ENCODE assay signal across 1 cellular context in genomic region chr7:1101580-1102431, GRCh38.
A peak's percentile ranks its signal among the peaks of the same experiment; 100 is the strongest.
TF ChIP-seq lines count a peak whose summit lies in the region.

No MANE protein-coding gene starts in this region.

TF ChIP-seq in HepG2, 621 proteins besides CTCF, POLR2A, EP300 and RAD21 (continued from another document and continues in another):
- 0 out of 2 replicates have a peak, but pooled peaks have one; percentile 74 for TF ChIP-seq ZSCAN9 (CRISPR knock-in tag; IDR thresholded peaks at IDR 0.05; ENCODE audit: borderline replicate concordance)
- no peak for TF ChIP-seq CHCHD3 (CRISPR knock-in tag; IDR thresholded peaks at IDR 0.05)
- no peak for TF ChIP-seq ZNF484 (CRISPR knock-in tag; IDR thresholded peaks at IDR 0.05; ENCODE audit: borderline replicate concordance, low read depth)
- TF ChIP-seq NR2F6 (IDR thresholded peaks at IDR 0.05), result no peak
- no peak for TF ChIP-seq NR2F6 (CRISPR knock-in tag; IDR thresholded peaks at IDR 0.05)
- no peak for TF ChIP-seq DZIP1 (CRISPR knock-in tag; IDR thresholded peaks at IDR 0.05)
- TF ChIP-seq ZBTB2 (CRISPR knock-in tag; IDR thresholded peaks at IDR 0.05; ENCODE audit: low read depth), result no peak
- TF ChIP-seq ZNF7 (CRISPR knock-in tag; IDR thresholded peaks at IDR 0.05), result no peak
- TF ChIP-seq MAFK (conservative IDR thresholded peaks at IDR 0.05 in 1 of 2, IDR thresholded peaks at IDR 0.05 in 1 of 2; ENCODE audit: low read length in 2 of 2), result no peak
- TF ChIP-seq, protein P1, sequence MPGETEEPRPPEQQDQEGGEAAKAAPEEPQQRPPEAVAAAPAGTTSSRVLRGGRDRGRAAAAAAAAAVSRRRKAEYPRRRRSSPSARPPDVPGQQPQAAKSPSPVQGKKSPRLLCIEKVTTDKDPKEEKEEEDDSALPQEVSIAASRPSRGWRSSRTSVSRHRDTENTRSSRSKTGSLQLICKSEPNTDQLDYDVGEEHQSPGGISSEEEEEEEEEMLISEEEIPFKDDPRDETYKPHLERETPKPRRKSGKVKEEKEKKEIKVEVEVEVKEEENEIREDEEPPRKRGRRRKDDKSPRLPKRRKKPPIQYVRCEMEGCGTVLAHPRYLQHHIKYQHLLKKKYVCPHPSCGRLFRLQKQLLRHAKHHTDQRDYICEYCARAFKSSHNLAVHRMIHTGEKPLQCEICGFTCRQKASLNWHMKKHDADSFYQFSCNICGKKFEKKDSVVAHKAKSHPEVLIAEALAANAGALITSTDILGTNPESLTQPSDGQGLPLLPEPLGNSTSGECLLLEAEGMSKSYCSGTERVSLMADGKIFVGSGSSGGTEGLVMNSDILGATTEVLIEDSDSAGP (CRISPR knock-in tag; IDR thresholded peaks at IDR 0.05; ENCODE audit: borderline replicate concordance), result no peak
- no peak for TF ChIP-seq NFYB (CRISPR knock-in tag; IDR thresholded peaks at IDR 0.05)
- no peak for TF ChIP-seq ZNF496 (CRISPR knock-in tag; IDR thresholded peaks at IDR 0.05; ENCODE audit: insufficient replicate concordance)
- TF ChIP-seq YEATS4 (CRISPR knock-in tag; IDR thresholded peaks at IDR 0.05; ENCODE audit: borderline replicate concordance), result peak; percentile 58; the same call in 1 of the 2 replicates
- no peak for TF ChIP-seq ZUFSP (CRISPR knock-in tag; IDR thresholded peaks at IDR 0.05; ENCODE audit: borderline replicate concordance)
- no peak for TF ChIP-seq ZBTB34 (CRISPR knock-in tag; IDR thresholded peaks at IDR 0.05)
- no peak for TF ChIP-seq ATF1 (CRISPR knock-in tag; IDR thresholded peaks at IDR 0.05)
- no peak for TF ChIP-seq SMARCE1 (IDR thresholded peaks at IDR 0.05; ENCODE audit: borderline replicate concordance)
- TF ChIP-seq ZNF160 (CRISPR knock-in tag; IDR thresholded peaks at IDR 0.05), result peak; percentile 87; the same call in 1 of the 2 replicates
- no peak for TF ChIP-seq TOE1 (CRISPR knock-in tag; IDR thresholded peaks at IDR 0.05)
- no peak for TF ChIP-seq ZNF333 (CRISPR knock-in tag; IDR thresholded peaks at IDR 0.05; ENCODE audit: borderline replicate concordance)
- no peak for TF ChIP-seq EZH2 (conservative IDR thresholded peaks at IDR 0.05; ENCODE audit: low read depth, low read length)
- no peak for TF ChIP-seq JUND (CRISPR knock-in tag; IDR thresholded peaks at IDR 0.05)
- TF ChIP-seq NAIF1 (CRISPR knock-in tag; IDR thresholded peaks at IDR 0.05; ENCODE audit: borderline replicate concordance), result no peak
- TF ChIP-seq SMAD1 (CRISPR knock-in tag; IDR thresholded peaks at IDR 0.05; ENCODE audit: borderline replicate concordance, low read depth), result no peak
- no peak for TF ChIP-seq GPN1 (CRISPR knock-in tag; IDR thresholded peaks at IDR 0.05; ENCODE audit: borderline replicate concordance)
- no peak for TF ChIP-seq CBX2 (IDR thresholded peaks at IDR 0.05; ENCODE audit: low read depth, low read length)
- TF ChIP-seq CBX2 (CRISPR knock-in tag; IDR thresholded peaks at IDR 0.05; ENCODE audit: low read depth), result no peak
- TF ChIP-seq ZSCAN29 (CRISPR knock-in tag; conservative IDR thresholded peaks at IDR 0.05), result 0 out of 2 replicates have a peak, but pooled peaks have one; percentile 58
- TF ChIP-seq NCOA5 (CRISPR knock-in tag; IDR thresholded peaks at IDR 0.05), result no peak
- no peak for TF ChIP-seq KLF13 (CRISPR knock-in tag; IDR thresholded peaks at IDR 0.05)
- TF ChIP-seq TCF7 (IDR thresholded peaks at IDR 0.05; ENCODE audit: low read depth), result no peak
- no peak for TF ChIP-seq HOXA7 (CRISPR knock-in tag; IDR thresholded peaks at IDR 0.05)
- TF ChIP-seq ZNF615 (CRISPR knock-in tag; IDR thresholded peaks at IDR 0.05; ENCODE audit: borderline replicate concordance), result no peak
- TF ChIP-seq, protein P2, sequence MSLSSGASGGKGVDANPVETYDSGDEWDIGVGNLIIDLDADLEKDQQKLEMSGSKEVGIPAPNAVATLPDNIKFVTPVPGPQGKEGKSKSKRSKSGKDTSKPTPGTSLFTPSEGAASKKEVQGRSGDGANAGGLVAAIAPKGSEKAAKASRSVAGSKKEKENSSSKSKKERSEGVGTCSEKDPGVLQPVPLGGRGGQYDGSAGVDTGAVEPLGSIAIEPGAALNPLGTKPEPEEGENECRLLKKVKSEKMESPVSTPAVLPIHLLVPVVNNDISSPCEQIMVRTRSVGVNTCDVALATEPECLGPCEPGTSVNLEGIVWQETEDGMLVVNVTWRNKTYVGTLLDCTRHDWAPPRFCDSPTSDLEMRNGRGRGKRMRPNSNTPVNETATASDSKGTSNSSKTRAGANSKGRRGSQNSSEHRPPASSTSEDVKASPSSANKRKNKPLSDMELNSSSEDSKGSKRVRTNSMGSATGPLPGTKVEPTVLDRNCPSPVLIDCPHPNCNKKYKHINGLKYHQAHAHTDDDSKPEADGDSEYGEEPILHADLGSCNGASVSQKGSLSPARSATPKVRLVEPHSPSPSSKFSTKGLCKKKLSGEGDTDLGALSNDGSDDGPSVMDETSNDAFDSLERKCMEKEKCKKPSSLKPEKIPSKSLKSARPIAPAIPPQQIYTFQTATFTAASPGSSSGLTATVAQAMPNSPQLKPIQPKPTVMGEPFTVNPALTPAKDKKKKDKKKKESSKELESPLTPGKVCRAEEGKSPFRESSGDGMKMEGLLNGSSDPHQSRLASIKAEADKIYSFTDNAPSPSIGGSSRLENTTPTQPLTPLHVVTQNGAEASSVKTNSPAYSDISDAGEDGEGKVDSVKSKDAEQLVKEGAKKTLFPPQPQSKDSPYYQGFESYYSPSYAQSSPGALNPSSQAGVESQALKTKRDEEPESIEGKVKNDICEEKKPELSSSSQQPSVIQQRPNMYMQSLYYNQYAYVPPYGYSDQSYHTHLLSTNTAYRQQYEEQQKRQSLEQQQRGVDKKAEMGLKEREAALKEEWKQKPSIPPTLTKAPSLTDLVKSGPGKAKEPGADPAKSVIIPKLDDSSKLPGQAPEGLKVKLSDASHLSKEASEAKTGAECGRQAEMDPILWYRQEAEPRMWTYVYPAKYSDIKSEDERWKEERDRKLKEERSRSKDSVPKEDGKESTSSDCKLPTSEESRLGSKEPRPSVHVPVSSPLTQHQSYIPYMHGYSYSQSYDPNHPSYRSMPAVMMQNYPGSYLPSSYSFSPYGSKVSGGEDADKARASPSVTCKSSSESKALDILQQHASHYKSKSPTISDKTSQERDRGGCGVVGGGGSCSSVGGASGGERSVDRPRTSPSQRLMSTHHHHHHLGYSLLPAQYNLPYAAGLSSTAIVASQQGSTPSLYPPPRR (CRISPR knock-in tag; IDR thresholded peaks at IDR 0.05; ENCODE audit: borderline replicate concordance), result no peak
- 0 out of 2 replicates have a peak, but pooled peaks have one; percentile 50 for TF ChIP-seq ARNTL (CRISPR knock-in tag; IDR thresholded peaks at IDR 0.05)
- no peak; the same call in 1 of the 2 replicates for TF ChIP-seq BCL6 (CRISPR knock-in tag; IDR thresholded peaks at IDR 0.05)
- 0 out of 2 replicates have a peak, but pooled peaks have one; percentile 38 for TF ChIP-seq POLR2G (IDR thresholded peaks at IDR 0.05; ENCODE audit: low read depth, low read length)
- TF ChIP-seq IKZF1 (IDR thresholded peaks at IDR 0.05), result no peak
- no peak for TF ChIP-seq FIP1L1 (IDR thresholded peaks at IDR 0.05; ENCODE audit: borderline replicate concordance, insufficient read depth, low read depth, low read length)
- TF ChIP-seq GATA4 (IDR thresholded peaks at IDR 0.05; ENCODE audit: borderline replicate concordance, low read depth), result no peak
- no peak for TF ChIP-seq ZNF614 (CRISPR knock-in tag; IDR thresholded peaks at IDR 0.05; ENCODE audit: borderline replicate concordance)
- TF ChIP-seq RARG (CRISPR knock-in tag; IDR thresholded peaks at IDR 0.05; ENCODE audit: low read depth), result no peak
- no peak for TF ChIP-seq MEIS2 (CRISPR knock-in tag; IDR thresholded peaks at IDR 0.05)
- no peak for TF ChIP-seq ZSCAN20 (CRISPR knock-in tag; IDR thresholded peaks at IDR 0.05; ENCODE audit: borderline replicate concordance)
- no peak for TF ChIP-seq SRF (IDR thresholded peaks at IDR 0.05; ENCODE audit: low read depth, low read length)
- no peak for TF ChIP-seq MEIS1 (CRISPR knock-in tag; IDR thresholded peaks at IDR 0.05; ENCODE audit: borderline replicate concordance)
- no peak for TF ChIP-seq SIX1 (CRISPR knock-in tag; IDR thresholded peaks at IDR 0.05; ENCODE audit: borderline replicate concordance)
- peak; percentile 65; the same call in 1 of the 2 replicates for TF ChIP-seq ZNF605 (CRISPR knock-in tag; IDR thresholded peaks at IDR 0.05)
- TF ChIP-seq, protein P3, sequence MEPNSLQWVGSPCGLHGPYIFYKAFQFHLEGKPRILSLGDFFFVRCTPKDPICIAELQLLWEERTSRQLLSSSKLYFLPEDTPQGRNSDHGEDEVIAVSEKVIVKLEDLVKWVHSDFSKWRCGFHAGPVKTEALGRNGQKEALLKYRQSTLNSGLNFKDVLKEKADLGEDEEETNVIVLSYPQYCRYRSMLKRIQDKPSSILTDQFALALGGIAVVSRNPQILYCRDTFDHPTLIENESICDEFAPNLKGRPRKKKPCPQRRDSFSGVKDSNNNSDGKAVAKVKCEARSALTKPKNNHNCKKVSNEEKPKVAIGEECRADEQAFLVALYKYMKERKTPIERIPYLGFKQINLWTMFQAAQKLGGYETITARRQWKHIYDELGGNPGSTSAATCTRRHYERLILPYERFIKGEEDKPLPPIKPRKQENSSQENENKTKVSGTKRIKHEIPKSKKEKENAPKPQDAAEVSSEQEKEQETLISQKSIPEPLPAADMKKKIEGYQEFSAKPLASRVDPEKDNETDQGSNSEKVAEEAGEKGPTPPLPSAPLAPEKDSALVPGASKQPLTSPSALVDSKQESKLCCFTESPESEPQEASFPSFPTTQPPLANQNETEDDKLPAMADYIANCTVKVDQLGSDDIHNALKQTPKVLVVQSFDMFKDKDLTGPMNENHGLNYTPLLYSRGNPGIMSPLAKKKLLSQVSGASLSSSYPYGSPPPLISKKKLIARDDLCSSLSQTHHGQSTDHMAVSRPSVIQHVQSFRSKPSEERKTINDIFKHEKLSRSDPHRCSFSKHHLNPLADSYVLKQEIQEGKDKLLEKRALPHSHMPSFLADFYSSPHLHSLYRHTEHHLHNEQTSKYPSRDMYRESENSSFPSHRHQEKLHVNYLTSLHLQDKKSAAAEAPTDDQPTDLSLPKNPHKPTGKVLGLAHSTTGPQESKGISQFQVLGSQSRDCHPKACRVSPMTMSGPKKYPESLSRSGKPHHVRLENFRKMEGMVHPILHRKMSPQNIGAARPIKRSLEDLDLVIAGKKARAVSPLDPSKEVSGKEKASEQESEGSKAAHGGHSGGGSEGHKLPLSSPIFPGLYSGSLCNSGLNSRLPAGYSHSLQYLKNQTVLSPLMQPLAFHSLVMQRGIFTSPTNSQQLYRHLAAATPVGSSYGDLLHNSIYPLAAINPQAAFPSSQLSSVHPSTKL (CRISPR knock-in tag; IDR thresholded peaks at IDR 0.05), result peak; percentile 68; the same call in 1 of the 2 replicates
- TF ChIP-seq LBX2 (CRISPR knock-in tag; IDR thresholded peaks at IDR 0.05; ENCODE audit: borderline replicate concordance), result peak; percentile 45; the same call in 1 of the 2 replicates
- TF ChIP-seq, protein P4, sequence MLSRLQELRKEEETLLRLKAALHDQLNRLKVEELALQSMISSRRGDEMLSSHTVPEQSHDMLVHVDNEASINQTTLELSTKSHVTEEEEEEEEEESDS (CRISPR knock-in tag; IDR thresholded peaks at IDR 0.05; ENCODE audit: borderline replicate concordance), result no peak
